Comparison of ENCODE assay signal across 13 cellular contexts in genomic region chr1:56389813-56390539, GRCh38.
DNase-seq lines count a peak whose midpoint lies in the region; TF ChIP-seq lines count a peak whose summit lies in the region.
"Had no signal": no experiment of that assay in that cellular context is flagged by ENCODE, and none has a peak within 500 bp of the region (broad histone marks: within the 10 kb centered on the region; RNA-seq: fewer than 3 reads in every experiment).

No MANE protein-coding gene starts in this region.

- H3K27me3 Mint-ChIP-seq in activated CD4-positive, alpha-beta T cell treated with anti-CD3 and anti-CD28 coated beads, Interleukin-2, amount 10 ng/mL, durations not matched to agents 24 days and 14 days: no peaks in the 10 kb centered on the region

- H3K4me1 Mint-ChIP-seq in activated CD4-positive, alpha-beta T cell treated with anti-CD3 and anti-CD28 coated beads, Interleukin-2, amount 10 ng/mL, durations not matched to agents 24 days and 14 days: no peaks in the 10 kb centered on the region

- peak; percentile 27 for DNase-seq in BE2C
- DNase-seq in HEK293T (ENCODE audit: extremely low spot score): peak; percentile 66
- DNase-seq in WERI-Rb-1: peak; percentile 31
- DNase-seq in islet precursor cell: peak; percentile 74
- DNase-seq in activated effector memory CD4-positive, alpha-beta T cell treated with anti-CD3 and anti-CD28 coated beads, Interleukin-2, amount 50 U/mL, for 16 hours: no peak
- DNase-seq in activated CD4-positive, alpha-beta T cell treated with anti-CD3 and anti-CD28 coated beads, Interleukin-2, amount 10 ng/mL, durations not matched to agents 24 days and 14 days: no peak
- no peak for DNase-seq in HPDE6-E6E7 (ENCODE audit: extremely low spot score)
- DNase-seq in stomach: no peak
- DNase-seq: activated CD4-positive, CD25-positive, alpha-beta regulatory T cell treated with anti-CD3 and anti-CD28 coated beads, Interleukin-2, amount 50 U/mL, for 72 hours; NCI-H2107; psoas muscle had no signal

- no peak overlapping the region for H3K27ac Mint-ChIP-seq in activated CD4-positive, alpha-beta T cell treated with anti-CD3 and anti-CD28 coated beads, Interleukin-2, amount 10 ng/mL, durations not matched to agents 24 days and 14 days

- no peaks in the 10 kb centered on the region for H3K36me3 Mint-ChIP-seq in activated CD4-positive, alpha-beta T cell treated with anti-CD3 and anti-CD28 coated beads, Interleukin-2, amount 10 ng/mL, durations not matched to agents 24 days and 14 days (ENCODE audit: low read depth)

- H3K4me3 Mint-ChIP-seq in activated CD4-positive, alpha-beta T cell treated with anti-CD3 and anti-CD28 coated beads, Interleukin-2, amount 10 ng/mL, durations not matched to agents 24 days and 14 days: no peak overlapping the region

- intact Hi-C loops in activated CD4-positive, alpha-beta T cell treated with anti-CD3 and anti-CD28 coated beads, Interleukin-2, amount 10 ng/mL, durations not matched to agents 24 days and 14 days (cut with micrococcal nuclease): no loop called here
- intact Hi-C loops in stomach (cut with DNase I; ENCODE audit: low total_unique reads): no loop called here

- TF ChIP-seq EP300 in stomach (IDR thresholded peaks at IDR 0.05): no peak

- H3K27ac ChIP-seq in WERI-Rb-1: no peak overlapping the region
- H3K27ac ChIP-seq in stomach: peak overlapping the region in 1 of 5 donors; percentile 60
- H3K27ac ChIP-seq: psoas muscle, tibial nerve had no signal

- no peaks in the 10 kb centered on the region for H3K9me3 ChIP-seq in BE2C
- H3K9me3 ChIP-seq in WERI-Rb-1 (ENCODE audit: severe bottlenecking): no peaks in the 10 kb centered on the region
- no peaks in the 10 kb centered on the region for H3K9me3 ChIP-seq in stomach
- H3K9me3 ChIP-seq: psoas muscle, tibial nerve had no signal

- H3K27me3 ChIP-seq in BE2C: no peaks in the 10 kb centered on the region
- H3K27me3 ChIP-seq in WERI-Rb-1 (ENCODE audit: insufficient read depth, low read depth, severe bottlenecking): no peaks in the 10 kb centered on the region
- no peaks in the 10 kb centered on the region for H3K27me3 ChIP-seq in stomach
- H3K27me3 ChIP-seq: tibial nerve had no signal

- no peaks in the 10 kb centered on the region for H3K9me3 Mint-ChIP-seq in activated CD4-positive, alpha-beta T cell treated with anti-CD3 and anti-CD28 coated beads, Interleukin-2, amount 10 ng/mL, durations not matched to agents 24 days and 14 days

- no peak for TF ChIP-seq CTCF in BE2C (IDR thresholded peaks at IDR 0.05; ENCODE audit: low read depth, low read length)
- no peak for TF ChIP-seq CTCF in WERI-Rb-1 (IDR thresholded peaks at IDR 0.05; ENCODE audit: low read depth, low read length)
- TF ChIP-seq CTCF in stomach (IDR thresholded peaks at IDR 0.05): no peak

- 27 to 50% (median 46%) methylated on average over 4 of the region's 4 CpGs for WGBS in stomach, 5 donors

- H3K4me3 ChIP-seq in BE2C (ENCODE audit: low read depth, low read length) (no peak overlapping the region), WERI-Rb-1 (ENCODE audit: low read depth, low read length) (no peak overlapping the region), stomach (no peak overlapping the region)
- H3K4me3 ChIP-seq: GM12878, psoas muscle, tibial nerve had no signal

- H3K4me1 ChIP-seq in BE2C: no peaks in the 10 kb centered on the region
- H3K4me1 ChIP-seq in stomach: peaks cover 0 to 17% (median 6%) of the 10 kb centered on the region in 4 donors
- H3K4me1 ChIP-seq: psoas muscle had no signal

- TF ChIP-seq POLR2A in stomach (IDR thresholded peaks at IDR 0.05): no peak

- H3K36me3 ChIP-seq in BE2C: no peaks in the 10 kb centered on the region
- H3K36me3 ChIP-seq in WERI-Rb-1: no peaks in the 10 kb centered on the region
- no peaks in the 10 kb centered on the region for H3K36me3 ChIP-seq in stomach
- H3K36me3 ChIP-seq: tibial nerve had no signal

- CTCF ChIA-PET in HEK293T (lab: Yijun Ruan, JAX): no interaction called here

- POLR2A ChIA-PET in HEK293T (lab: Yijun Ruan, JAX): no interaction called here

TF ChIP-seq in HEK293T, 16 proteins besides CTCF, POLR2A, EP300 and RAD21:
- TF ChIP-seq HDGF (IDR thresholded peaks at IDR 0.05; ENCODE audit: borderline replicate concordance) (no peak), BHLHE40 (IDR thresholded peaks at IDR 0.05; ENCODE audit: borderline replicate concordance) (no peak), PKNOX1 (IDR thresholded peaks at IDR 0.05) (no peak), ZNF384 (IDR thresholded peaks at IDR 0.05) (no peak), SUZ12 (IDR thresholded peaks at IDR 0.05) (no peak), FOXA1 (IDR thresholded peaks at IDR 0.05) (no peak), ARNT (IDR thresholded peaks at IDR 0.05) (no peak), CTBP1 (IDR thresholded peaks at IDR 0.05; ENCODE audit: borderline replicate concordance) (no peak), NFRKB (IDR thresholded peaks at IDR 0.05) (no peak), FOXM1 (IDR thresholded peaks at IDR 0.05; ENCODE audit: borderline replicate concordance) (no peak), ELF4 (IDR thresholded peaks at IDR 0.05) (no peak), LEF1 (IDR thresholded peaks at IDR 0.05; ENCODE audit: borderline replicate concordance) (no peak), FOXK2 (IDR thresholded peaks at IDR 0.05) (no peak), SP1 (IDR thresholded peaks at IDR 0.05) (no peak), L3MBTL2 (conservative IDR thresholded peaks at IDR 0.05) (no peak), TARDBP (IDR thresholded peaks at IDR 0.05) (no peak)

Comparison
In these comparisons a context has a peak if more than half of its experiments do, and no peak if none do; other contexts are left out.
1. DNase-seq: peak in BE2C (single experiment), HEK293T (single experiment), WERI-Rb-1 (single experiment) and islet precursor cell (single experiment); none in activated effector memory CD4-positive, alpha-beta T cell treated with anti-CD3 and anti-CD28 coated beads, Interleukin-2, amount 50 U/mL, for 16 hours (single experiment), activated CD4-positive, alpha-beta T cell treated with anti-CD3 and anti-CD28 coated beads, Interleukin-2, amount 10 ng/mL, durations not matched to agents 24 days and 14 days (single experiment), HPDE6-E6E7 (single experiment) and stomach (single experiment).